ENCODE assay signal across 8 cellular contexts in genomic region chr1:8211620-8212442, GRCh38.
A peak's percentile ranks its signal among the peaks of the same experiment; 100 is the strongest.
DNase-seq lines count a peak whose midpoint lies in the region; ATAC-seq and TF ChIP-seq lines count a peak whose summit lies in the region.

No MANE protein-coding gene starts in this region.

- no peaks in the 10 kb centered on the region for H3K27me3 ChIP-seq in GM23338 (ENCODE audit: insufficient read depth)

- POLR2A ChIA-PET in RWPE1 (lab: Yijun Ruan, JAX; ENCODE audit: low non-redundant PET), result interaction anchor here (0.7 kb wide), 1 partner anchor 1626 kb away, joined by 7 read pairs; no protein-coding TSS in a partner anchor

- TF ChIP-seq CTCF in GM23338 (conservative IDR thresholded peaks at IDR 0.05; ENCODE audit: low read depth in 2 of 2), result no peak
- TF ChIP-seq CTCF in RWPE1 (conservative IDR thresholded peaks at IDR 0.05; ENCODE audit: low read depth), result no peak
- TF ChIP-seq CTCF in fibroblast of mammary gland (conservative IDR thresholded peaks at IDR 0.05; ENCODE audit: control insufficient read depth, insufficient read depth, low read depth, low read length), result no peak
- TF ChIP-seq CTCF in retinal pigment epithelial cell (conservative IDR thresholded peaks at IDR 0.05; ENCODE audit: low read depth, low read length), result no peak
- TF ChIP-seq CTCF in glutamatergic neuron (IDR thresholded peaks at IDR 0.05; ENCODE audit: partially characterized antibody, unreplicated experiment), result no peak

- H3K4me3 Mint-ChIP-seq in GM23338, result no peak overlapping the region
- H3K4me3 Mint-ChIP-seq in glutamatergic neuron (ENCODE audit: unreplicated experiment), result no peak overlapping the region

- H3K4me1 Mint-ChIP-seq in GM23338, result peaks cover 47% of the 10 kb centered on the region
- no peaks in the 10 kb centered on the region for H3K4me1 Mint-ChIP-seq in glutamatergic neuron (ENCODE audit: low read depth, unreplicated experiment)

- H3K9me2 ChIP-seq in GM23338 (ENCODE audit: insufficient read depth), result no peaks in the 10 kb centered on the region

- peak overlapping the region; percentile 83; the same call in 1 of the 2 replicates for H2AFZ ChIP-seq in GM23338

- peaks cover 9% of the 10 kb centered on the region; the same call in 1 of the 2 replicates for H3F3A ChIP-seq in GM23338 (replicated peaks; ENCODE audit: low read depth)

- H3K36me3 Mint-ChIP-seq in GM23338 (ENCODE audit: low read depth) (no peaks in the 10 kb centered on the region), glutamatergic neuron (ENCODE audit: unreplicated experiment) (no peaks in the 10 kb centered on the region)

- H3K79me2 ChIP-seq in GM23338 (replicated peaks; ENCODE audit: insufficient read depth), result no peaks in the 10 kb centered on the region

- H3K27ac Mint-ChIP-seq in GM23338, result no peak overlapping the region
- H3K27ac Mint-ChIP-seq in glutamatergic neuron (ENCODE audit: unreplicated experiment), result no peak overlapping the region

- H3K27ac ChIP-seq in GM23338 (ENCODE audit: low read depth) (no peak overlapping the region), RWPE1 (peak overlapping the region; percentile 97)

- H3K4me2 ChIP-seq in GM23338, result no peak overlapping the region

- CTCF ChIA-PET in RWPE1 (lab: Yijun Ruan, JAX), result interaction anchor here (0.6 to 0.7 kb wide), 4 partner anchors 23 to 182 kb away, joined by 3 to 5 read pairs (median 4); no protein-coding TSS in a partner anchor

- ATAC-seq in GM23338 (no peak), HG03521 (IDR thresholded peaks at IDR 0.05; ENCODE audit: unreplicated experiment) (no peak)

- no peaks in the 10 kb centered on the region for H3K36me3 ChIP-seq in GM23338 (ENCODE audit: insufficient read depth)

- H4K20me1 ChIP-seq in GM23338 (replicated peaks; ENCODE audit: insufficient read depth), result no peaks in the 10 kb centered on the region

- H3K9me3 Mint-ChIP-seq in GM23338 (no peaks in the 10 kb centered on the region), glutamatergic neuron (ENCODE audit: unreplicated experiment) (peaks cover 3% of the 10 kb centered on the region)

- H3K4me1 ChIP-seq in GM23338 (ENCODE audit: insufficient read depth), result peaks cover 32% of the 10 kb centered on the region

- H3K4me3 ChIP-seq in GM23338 (no peak overlapping the region), fibroblast of mammary gland (ENCODE audit: control insufficient read depth, low read depth, low read length) (no peak overlapping the region), retinal pigment epithelial cell (ENCODE audit: low read length) (no peak overlapping the region)

- peak; percentile 43 for DNase-seq in GM23338 (ENCODE audit: low spot score)
- DNase-seq in RWPE1 (ENCODE audit: low spot score), result peak; percentile 90
- DNase-seq in fibroblast of mammary gland (ENCODE audit: low read depth), result peak; percentile 97
- DNase-seq in retinal pigment epithelial cell (ENCODE audit: low read depth), result peak; percentile 87
- DNase-seq in NCI-H1092 (lab: John Stamatoyannopoulos, UW), result no peak
- no peak for DNase-seq in GM19238 (ENCODE audit: insufficient read length, low spot score)
- DNase-seq in glutamatergic neuron, result no peak

- H3K27me3 Mint-ChIP-seq in GM23338 (ENCODE audit: insufficient read depth, low read depth, poor library complexity) (peaks cover 6% of the 10 kb centered on the region), glutamatergic neuron (ENCODE audit: unreplicated experiment) (peaks cover 5% of the 10 kb centered on the region)

TF ChIP-seq in GM23338, 12 proteins besides CTCF, POLR2A, EP300 and RAD21 (continues in another document):
- TF ChIP-seq ETS1 (IDR thresholded peaks at IDR 0.05) (no peak), STAT1 (IDR thresholded peaks at IDR 0.05; ENCODE audit: unreplicated experiment) (no peak), REST (IDR thresholded peaks at IDR 0.05; ENCODE audit: unreplicated experiment) (no peak), ZNF114 (CRISPR knock-in tag; IDR thresholded peaks at IDR 0.05) (no peak), EZH2phosphoT487 (IDR thresholded peaks at IDR 0.05; ENCODE audit: unreplicated experiment) (no peak), CREB1 (CRISPR knock-in tag; IDR thresholded peaks at IDR 0.05; ENCODE audit: low read depth) (no peak), NANOG (IDR thresholded peaks at IDR 0.05; ENCODE audit: borderline replicate concordance) (no peak)

Comparison
In these comparisons a context has a peak if more than half of its experiments do, and no peak if none do; other contexts are left out.
1. DNase-seq: peak in GM23338 (single experiment), RWPE1 (single experiment), fibroblast of mammary gland (single experiment) and retinal pigment epithelial cell (single experiment); none in NCI-H1092 (single experiment), GM19238 (single experiment) and glutamatergic neuron (single experiment).